In genomic region chr6:45998524-45998923, GRCh38 we compare ENCODE assay signal across 20 cellular contexts.
"Had no signal": no experiment of that assay in that cellular context is flagged by ENCODE, and none has a peak within 500 bp of the region (broad histone marks: within the 10 kb centered on the region; RNA-seq: fewer than 3 reads in every experiment).

No MANE protein-coding gene starts in this region.

- ATAC-seq: activated T-cell treated with anti-CD3 and anti-CD28 coated beads, Interleukin-2, amount 50 U/mL, for 4 hours; naive thymus-derived CD4-positive, alpha-beta T cell had no signal

- H3K4me3 Mint-ChIP-seq: activated T-cell treated with anti-CD3 and anti-CD28 coated beads, Interleukin-2, amount 50 U/mL, for 4 hours; memory B cell; naive thymus-derived CD4-positive, alpha-beta T cell; stimulated activated naive CD8-positive, alpha-beta T cell treated with anti-CD3 and anti-CD28 coated beads, Interleukin-15, Interleukin-2, amounts not matched to agents 100 ng/mL and 50 ng/mL, for 24 hours; T-helper 1 cell treated with Interleukin-12 subunit alpha and Interleukin-12 subunit beta and Interleukin-4 antibody, amounts not matched to agents 30 μg/mL and 1 μg/mL, for 36 hours had no signal

- DNase-seq: activated CD4-positive, alpha-beta T cell treated with anti-CD3 and anti-CD28 coated beads, Interleukin-2, amount 50 U/mL, for 1 hour; activated CD8-positive, alpha-beta memory T cell treated with anti-CD3 and anti-CD28 coated beads, Interleukin-2, amount 50 U/mL, for 4 hours; activated effector memory CD4-positive, alpha-beta T cell treated with anti-CD3 and anti-CD28 coated beads, Interleukin-2, amount 50 U/mL, for 16 hours; activated naive CD4-positive, alpha-beta T cell treated with anti-CD3 and anti-CD28 coated beads, Interleukin-2, amount 50 U/mL, for 16 hours; activated T-cell treated with anti-CD3 and anti-CD28 coated beads, Interleukin-2, amount 50 U/mL, for 4 hours; aorta; brain microvascular endothelial cell; cerebellar nuclear complex; cortex of kidney; effector CD4-positive, alpha-beta T cell; mucosa of descending colon; naive thymus-derived CD4-positive, alpha-beta T cell; ovary; stimulated activated CD4-positive, alpha-beta T cell treated with anti-CD3 and anti-CD28 coated beads, Interleukin-15, amount 100 ng/mL, for 24 hours; stimulated activated CD4-positive, alpha-beta T cell treated with anti-CD3 and anti-CD28 coated beads, Interleukin-2, amount 100 ng/mL, for 48 hours; transverse colon had no signal

- H3K27me3 ChIP-seq: brain microvascular endothelial cell, ovary, transverse colon had no signal

- FAIRE-seq: frontal cortex had no signal

- H3K36me3 ChIP-seq: brain microvascular endothelial cell, ovary, transverse colon had no signal

- H3K36me3 Mint-ChIP-seq: memory B cell had no signal

- H3K9me3 ChIP-seq: mucosa of descending colon, ovary, transverse colon had no signal

- H3K27ac ChIP-seq: brain microvascular endothelial cell, ovary, transverse colon had no signal

- H3K9me3 Mint-ChIP-seq: activated T-cell treated with anti-CD3 and anti-CD28 coated beads, Interleukin-2, amount 50 U/mL, for 4 hours; memory B cell; stimulated activated naive CD8-positive, alpha-beta T cell treated with anti-CD3 and anti-CD28 coated beads, Interleukin-15, Interleukin-2, amounts not matched to agents 100 ng/mL and 50 ng/mL, for 24 hours; T-helper 1 cell treated with Interleukin-12 subunit alpha and Interleukin-12 subunit beta and Interleukin-4 antibody, amounts not matched to agents 30 μg/mL and 1 μg/mL, for 36 hours had no signal

- H3K27me3 Mint-ChIP-seq: memory B cell had no signal

- H3K27ac Mint-ChIP-seq: memory B cell; naive thymus-derived CD4-positive, alpha-beta T cell; stimulated activated naive CD8-positive, alpha-beta T cell treated with anti-CD3 and anti-CD28 coated beads, Interleukin-15, Interleukin-2, amounts not matched to agents 100 ng/mL and 50 ng/mL, for 24 hours; T-helper 1 cell treated with Interleukin-12 subunit alpha and Interleukin-12 subunit beta and Interleukin-4 antibody, amounts not matched to agents 30 μg/mL and 1 μg/mL, for 36 hours had no signal

- H3K4me3 ChIP-seq: mucosa of descending colon, ovary, transverse colon had no signal
